ENCODE assay signal across 11 cellular contexts in genomic region chr22:35914357-35914664, GRCh38.
DNase-seq lines count a peak whose midpoint lies in the region; ATAC-seq and TF ChIP-seq lines count a peak whose summit lies in the region.
"Had no signal": no experiment of that assay in that cellular context is flagged by ENCODE, and none has a peak within 500 bp of the region (broad histone marks: within the 10 kb centered on the region; RNA-seq: fewer than 3 reads in every experiment).

No MANE protein-coding gene starts in this region.

- peaks cover 0 to 20% of the 10 kb centered on the region in 2 donors for H3K4me1 ChIP-seq in mucosa of rectum (ENCODE audit: control insufficient read depth in 2 of 2, insufficient read depth in 2 of 2, low read length in 2 of 2)
- peaks cover 0 to 60% (median 17%) of the 10 kb centered on the region in 4 donors for H3K4me1 ChIP-seq in transverse colon

- H3K27me3 ChIP-seq in mucosa of rectum (ENCODE audit: control insufficient read depth in 2 of 2, insufficient read depth in 2 of 2, low read length in 2 of 2) (no peaks in the 10 kb centered on the region), transverse colon (no peaks in the 10 kb centered on the region)

- no peak for ATAC-seq in activated T-cell treated with anti-CD3 and anti-CD28 coated beads, Interleukin-2, amount 50 U/mL, for 4 hours
- ATAC-seq in HG03432 (IDR thresholded peaks at IDR 0.05; ENCODE audit: unreplicated experiment) (no peak), HG03520 (IDR thresholded peaks at IDR 0.05; ENCODE audit: unreplicated experiment) (no peak), GM18502 (IDR thresholded peaks at IDR 0.05; ENCODE audit: poor library complexity, unreplicated experiment) (no peak)

- peaks cover 11% of the 10 kb centered on the region for H3K27me3 Mint-ChIP-seq in activated T-cell treated with anti-CD3 and anti-CD28 coated beads, Interleukin-2, amount 50 U/mL, for 24 hours
- H3K27me3 Mint-ChIP-seq in activated T-cell treated with anti-CD3 and anti-CD28 coated beads, Interleukin-2, amount 50 U/mL, for 4 hours (ENCODE audit: low read depth): peaks cover 9% of the 10 kb centered on the region

- no peak for DNase-seq in activated T-cell treated with anti-CD3 and anti-CD28 coated beads, Interleukin-2, amount 50 U/mL, for 24 hours
- DNase-seq in activated T-cell treated with anti-CD3 and anti-CD28 coated beads, Interleukin-2, amount 50 U/mL, for 4 hours: no peak
- DNase-seq in caudate nucleus (lab: John Stamatoyannopoulos, UW): peak in 1 of 61 donors; percentile 41
- DNase-seq in transverse colon: no peak
- DNase-seq: activated CD4-positive, alpha-beta T cell treated with anti-CD3 and anti-CD28 coated beads, Interleukin-2, amount 50 U/mL, for 4 hours; AML-193; effector memory CD4-positive, alpha-beta T cell had no signal

- peak overlapping the region; percentile 0 for H3K4me3 Mint-ChIP-seq in activated T-cell treated with anti-CD3 and anti-CD28 coated beads, Interleukin-2, amount 50 U/mL, for 24 hours
- H3K4me3 Mint-ChIP-seq in activated T-cell treated with anti-CD3 and anti-CD28 coated beads, Interleukin-2, amount 50 U/mL, for 4 hours: no peak overlapping the region

- no peak for TF ChIP-seq POLR2A in transverse colon (IDR thresholded peaks at IDR 0.05)

- H3K9me3 ChIP-seq in mucosa of rectum (ENCODE audit: control insufficient read depth in 2 of 2, low read length in 2 of 2): no peaks in the 10 kb centered on the region
- H3K9me3 ChIP-seq in transverse colon: no peaks in the 10 kb centered on the region

- TF ChIP-seq EP300 in transverse colon (IDR thresholded peaks at IDR 0.05; ENCODE audit: low read depth): no peak

- peak overlapping the region; percentile 78 to 80 for H3K4me3 ChIP-seq in mucosa of rectum (ENCODE audit: low read length in 2 of 2)
- peak overlapping the region in 2 of 4 donors; percentile 35 to 50 for H3K4me3 ChIP-seq in transverse colon

- H3K36me3 ChIP-seq in mucosa of rectum (ENCODE audit: control insufficient read depth in 2 of 2, insufficient read depth in 2 of 2, low read length in 2 of 2): no peaks in the 10 kb centered on the region
- no peaks in the 10 kb centered on the region for H3K36me3 ChIP-seq in transverse colon

- H3K36me3 Mint-ChIP-seq in activated T-cell treated with anti-CD3 and anti-CD28 coated beads, Interleukin-2, amount 50 U/mL, for 24 hours (ENCODE audit: low read depth): no peaks in the 10 kb centered on the region
- H3K36me3 Mint-ChIP-seq in activated T-cell treated with anti-CD3 and anti-CD28 coated beads, Interleukin-2, amount 50 U/mL, for 4 hours (ENCODE audit: insufficient read depth): no peaks in the 10 kb centered on the region

- peak overlapping the region; percentile 86 for H3K27ac ChIP-seq in caudate nucleus (ENCODE audit: low read depth, low read length)
- H3K27ac ChIP-seq in mucosa of rectum (ENCODE audit: low read depth in 2 of 2, low read length in 2 of 2): peak overlapping the region in 1 of 2 donors; percentile 3
- peak overlapping the region; percentile 75 to 86 (median 82) for H3K27ac ChIP-seq in transverse colon

- no peaks in the 10 kb centered on the region for H3K9me3 Mint-ChIP-seq in activated T-cell treated with anti-CD3 and anti-CD28 coated beads, Interleukin-2, amount 50 U/mL, for 24 hours
- H3K9me3 Mint-ChIP-seq in activated T-cell treated with anti-CD3 and anti-CD28 coated beads, Interleukin-2, amount 50 U/mL, for 4 hours: no peaks in the 10 kb centered on the region

- intact Hi-C loops in transverse colon (cut with DNase I; ENCODE audit: low total_unique reads): loop anchor here (10.0 kb wide), 1 partner anchor 80 kb away; no protein-coding TSS in a partner anchor

- H3K4me1 Mint-ChIP-seq in activated T-cell treated with anti-CD3 and anti-CD28 coated beads, Interleukin-2, amount 50 U/mL, for 24 hours (ENCODE audit: low read depth): peaks cover 14% of the 10 kb centered on the region
- peaks cover 11% of the 10 kb centered on the region for H3K4me1 Mint-ChIP-seq in activated T-cell treated with anti-CD3 and anti-CD28 coated beads, Interleukin-2, amount 50 U/mL, for 4 hours (ENCODE audit: low read depth)

- TF ChIP-seq CTCF in transverse colon (IDR thresholded peaks at IDR 0.05): no peak

- H3K27ac Mint-ChIP-seq in activated T-cell treated with anti-CD3 and anti-CD28 coated beads, Interleukin-2, amount 50 U/mL, for 24 hours: no peak overlapping the region

- in situ Hi-C loops in transverse colon (cut with MboI; ENCODE audit: low pct_ligation_motif_present in 1 of 4, low pct_unique_long_range_greater_than_20kb in 1 of 4, low sequenced_read_pairs in 3 of 4): loop anchor here in 1 of 4 donors (25.0 kb wide), 1 partner anchor 277 kb away; the partner anchor contains the start of gene APOL6

- WGBS in transverse colon (ENCODE audit: low coverage in 1 of 2), 2 donors: 33 to 42% methylated on average over 1 to 2 of the region's 2 CpGs

- no peak overlapping the region for H3K9ac ChIP-seq in mucosa of rectum (ENCODE audit: low read depth in 1 of 2, low read length in 2 of 2)
